ENCODE assay signal across 19 cellular contexts in the genomic region with DNA sequence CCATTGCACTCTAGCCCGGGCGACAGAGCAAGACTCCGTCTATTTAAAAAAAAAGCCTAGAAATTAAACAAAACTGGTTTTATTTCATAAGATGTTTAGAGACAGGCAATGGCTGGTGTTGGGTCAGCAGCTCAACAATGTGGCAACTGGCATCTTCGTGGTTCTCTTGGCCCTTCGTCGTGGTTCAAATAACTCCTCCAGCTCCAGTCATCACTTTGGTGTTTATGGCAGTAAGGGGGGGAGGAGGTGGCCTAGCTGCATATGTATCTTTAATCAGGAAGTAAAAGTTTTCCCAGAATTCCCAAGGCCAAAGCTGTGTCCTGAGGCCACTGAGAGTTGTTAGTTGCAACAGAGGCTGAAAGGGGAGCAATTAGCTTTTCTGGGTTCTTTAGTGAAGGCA. TPM values are rescaled to one million over a fixed set of nuclear protein-coding genes. Genes with fewer than 3 reads are reported as not detected.
DNase-seq lines count a peak whose midpoint lies in the region; ATAC-seq and TF ChIP-seq lines count a peak whose summit lies in the region.
"Had no signal": no experiment of that assay in that cellular context is flagged by ENCODE, and none has a peak within 500 bp of the region (broad histone marks: within the 10 kb centered on the region; RNA-seq: fewer than 3 reads in every experiment).

No MANE protein-coding gene starts in this region.

- no peak for TF ChIP-seq POLR2A in NB4 (IDR thresholded peaks at IDR 0.05; ENCODE audit: extremely low read depth, insufficient read length)

- ATAC-seq in GM18867 (IDR thresholded peaks at IDR 0.05; ENCODE audit: unreplicated experiment) (no peak), GM19455 (IDR thresholded peaks at IDR 0.05; ENCODE audit: unreplicated experiment) (no peak)
- ATAC-seq: Right ventricle myocardium inferior, T-cell had no signal

- DNase-seq in A172 (ENCODE audit: low spot score): peak; percentile 18
- DNase-seq in EL: peak; percentile 65
- DNase-seq in NB4 (ENCODE audit: low read depth): peak; percentile 12
- DNase-seq in fibroblast of gingiva (ENCODE audit: low read depth): peak; percentile 37
- DNase-seq in NCI-H524 (lab: John Stamatoyannopoulos, UW): no peak
- DNase-seq in NCI-H128 (lab: John Stamatoyannopoulos, UW; ENCODE audit: unreplicated experiment): no peak
- DNase-seq: CD8-positive, alpha-beta memory T cell; KG1; MG63; NCI-H1436; NCI-H2081 treated with DMSO at 0.1 percent for 48 hours; NCI-H2227 treated with DMSO at 0.1 percent for 48 hours; NCI-H69; NK-92 treated with Interleukin-12 subunit alpha and Interleukin-12 subunit beta, amount 100 ng/mL, for 24 hours; T-cell had no signal

- H3K4me3 ChIP-seq in NB4 (ENCODE audit: low read depth, low read length): no peak overlapping the region
- H3K4me3 ChIP-seq: MG63, SK-N-MC had no signal

- TF ChIP-seq CTCF in NB4 (IDR thresholded peaks at IDR 0.05; ENCODE audit: low read depth, low read length): no peak

RNA-seq across cellular contexts. Expression of a gene that starts 13.0 kb away (rescaled TPM):
- total RNA-seq in A172 (2014; rRNA removed; shearing (Covaris generic)): 31.0 and 35.7 TPM in 2 replicates

RNA-seq across cellular contexts. Expression of a gene that starts 13.5 kb away (rescaled TPM):
- total RNA-seq in A172 (2014; rRNA removed; shearing (Covaris generic)): 26.8 and 28.6 TPM in 2 replicates

RNA-seq across cellular contexts. Expression of a gene that starts 18.8 kb away (rescaled TPM):
- total RNA-seq in A172 (2014; rRNA removed; shearing (Covaris generic)): 70.4 and 77.9 TPM in 2 replicates

Comparison
In these comparisons a context has a peak if more than half of its experiments do, and no peak if none do; other contexts are left out.
1. DNase-seq: peak in A172 (single experiment), EL (single experiment), NB4 (single experiment) and fibroblast of gingiva (single experiment); none in NCI-H524 (0 of 2) and NCI-H128 (single experiment).